In the genomic region with DNA sequence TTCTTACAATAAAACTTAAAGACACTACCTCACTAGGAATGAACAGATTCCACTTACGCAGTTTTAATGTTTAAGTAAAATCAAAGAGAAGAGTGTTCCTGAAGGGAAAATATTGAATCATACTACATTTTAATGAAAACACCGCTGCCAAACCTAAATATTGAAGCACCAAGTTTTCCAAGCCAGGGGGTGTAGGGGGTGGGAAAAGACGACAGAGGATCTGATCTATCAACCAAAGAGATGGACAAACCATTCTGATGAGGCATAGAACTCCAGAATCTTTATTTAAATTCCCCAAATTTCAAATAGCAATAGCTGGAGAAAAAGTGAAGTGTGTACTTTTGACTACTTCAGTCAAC, we compare ENCODE assay signal across 8 cellular contexts. TPM values are rescaled to one million over a fixed set of nuclear protein-coding genes. Genes with fewer than 3 reads are reported as not detected.
A peak's percentile ranks its signal among the peaks of the same experiment; 100 is the strongest.
DNase-seq lines count a peak whose midpoint lies in the region; ATAC-seq and TF ChIP-seq lines count a peak whose summit lies in the region.

No MANE protein-coding gene starts in this region.

- H2BK120ac ChIP-seq in mesendoderm (ENCODE audit: low read depth, low read length), result no peak overlapping the region

- peak overlapping the region; percentile 88 for H3K9ac ChIP-seq in mesendoderm (ENCODE audit: low read length)

- ATAC-seq in heart left ventricle (no peak), GM18498 (IDR thresholded peaks at IDR 0.05; ENCODE audit: unreplicated experiment) (no peak)

- peak overlapping the region; percentile 47 to 88 (median 74) for H3K4me3 ChIP-seq in heart left ventricle
- H3K4me3 ChIP-seq in brain microvascular endothelial cell (ENCODE audit: low read depth, low read length), result peak overlapping the region; percentile 78
- H3K4me3 ChIP-seq in mesendoderm (ENCODE audit: low read length), result peak overlapping the region; percentile 89
- H3K4me3 ChIP-seq in uterus, result peak overlapping the region; percentile 86

- peak overlapping the region; percentile 93 for H3K56ac ChIP-seq in mesendoderm (ENCODE audit: low read length)

- in situ Hi-C loops in brain microvascular endothelial cell (cut with HindIII; ENCODE audit: low pct_ligation_motif_present, low sequenced_read_pairs), result no loop called here

- H2BK5ac ChIP-seq in mesendoderm (ENCODE audit: low read length), result no peak overlapping the region

- intact Hi-C loops in heart left ventricle (cut with DNase I) (loop anchor here in 8 of 10 donors (5.0 to 10.0 kb wide), 6 partner anchors 33 to 143 kb away; no protein-coding TSS in a partner anchor), cardiac septum (cut with DNase I) (loop anchor here (2.0 to 5.0 kb wide), 2 partner anchors 32 to 103 kb away; no protein-coding TSS in a partner anchor), uterus (cut with DNase I; ENCODE audit: low total_unique reads) (loop anchor here (5.0 kb wide), 1 partner anchor 38 kb away; no protein-coding TSS in a partner anchor)

- no peak overlapping the region for H4K8ac ChIP-seq in mesendoderm (ENCODE audit: low read depth, low read length)

- H3K23ac ChIP-seq in mesendoderm (ENCODE audit: low read length), result no peak overlapping the region

- H3K4me1 ChIP-seq in heart left ventricle, result peaks cover 4 to 59% (median 23%) of the 10 kb centered on the region in 12 donors
- no peaks in the 10 kb centered on the region for H3K4me1 ChIP-seq in mesendoderm (ENCODE audit: control insufficient read depth, low read depth, low read length)
- peaks cover 9 to 11% of the 10 kb centered on the region in 2 donors for H3K4me1 ChIP-seq in uterus

- H3K9me3 ChIP-seq in heart left ventricle (no peaks in the 10 kb centered on the region), uterus (no peaks in the 10 kb centered on the region)

- no peak overlapping the region for H3K18ac ChIP-seq in mesendoderm (ENCODE audit: low read length)

- H3K79me1 ChIP-seq in mesendoderm (ENCODE audit: low read length), result peaks cover 4% of the 10 kb centered on the region

- peak overlapping the region; percentile 89 to 97 (median 95) for H3K27ac ChIP-seq in heart left ventricle
- H3K27ac ChIP-seq in brain microvascular endothelial cell, result peak overlapping the region; percentile 94
- peak overlapping the region; percentile 100 for H3K27ac ChIP-seq in mesendoderm (ENCODE audit: low read depth, low read length)
- peak overlapping the region; percentile 94 to 100 for H3K27ac ChIP-seq in uterus

- H4K5ac ChIP-seq in mesendoderm (ENCODE audit: low read length), result no peak overlapping the region

- H3K4ac ChIP-seq in mesendoderm (ENCODE audit: low read depth, low read length), result no peak overlapping the region

- TF ChIP-seq POLR2A in heart left ventricle (IDR thresholded peaks at IDR 0.05) (no peak), uterus (IDR thresholded peaks at IDR 0.05) (no peak)

- no peak overlapping the region for H2AK5ac ChIP-seq in mesendoderm (ENCODE audit: low read length)

- peak overlapping the region; percentile 81 for H3K4me2 ChIP-seq in mesendoderm (ENCODE audit: low read length)

- H3K36me3 ChIP-seq in heart left ventricle (peaks cover 0 to 7% (median 0%) of the 10 kb centered on the region in 9 donors), brain microvascular endothelial cell (replicated peaks) (no peaks in the 10 kb centered on the region), mesendoderm (ENCODE audit: control insufficient read depth, insufficient read depth, low read length) (no peaks in the 10 kb centered on the region), uterus (no peaks in the 10 kb centered on the region)

- peaks cover 37% of the 10 kb centered on the region for H3K79me2 ChIP-seq in mesendoderm (ENCODE audit: control insufficient read depth, insufficient read depth, low read length)

- WGBS in heart left ventricle, 4 donors, result 19 to 24% (median 19%) methylated on average over 3 of the region's 3 CpGs
- WGBS in mesendoderm (ENCODE audit: extremely low coverage, insufficient coverage, low lambda C conversion rate), result no CpG with 5 or more reads among the region's 3 CpGs

- DNase-seq in heart left ventricle (no peak), cardiac septum (ENCODE audit: low spot score) (no peak), brain microvascular endothelial cell (peak; percentile 8), mesendoderm (no peak), uterus (no peak), NCI-H526 (lab: John Stamatoyannopoulos, UW) (no peak), midbrain (lab: John Stamatoyannopoulos, UW) (no peak)

- no peak overlapping the region for H2BK15ac ChIP-seq in mesendoderm (replicated peaks; ENCODE audit: low read depth)

- no peak for TF ChIP-seq CTCF in heart left ventricle (IDR thresholded peaks at IDR 0.05)
- TF ChIP-seq CTCF in brain microvascular endothelial cell (IDR thresholded peaks at IDR 0.05; ENCODE audit: low read depth, low read length, missing control alignments), result no peak
- no peak for TF ChIP-seq CTCF in uterus (IDR thresholded peaks at IDR 0.05)

- H3K27me3 ChIP-seq in heart left ventricle (no peaks in the 10 kb centered on the region), brain microvascular endothelial cell (replicated peaks) (no peaks in the 10 kb centered on the region), mesendoderm (ENCODE audit: insufficient read depth, low read length, poor library complexity) (no peaks in the 10 kb centered on the region), uterus (no peaks in the 10 kb centered on the region)

RNA-seq across cellular contexts. Expression of a gene that starts 1.2 kb away (rescaled TPM):
- total RNA-seq in heart left ventricle (10 to 100 TPM; 18.5 to 54.9 (median 36.5) TPM), cardiac septum (42.3 TPM), uterus (10 to 100 TPM; 17.9 to 97.7 (median 26.7) TPM)
- polyA plus RNA-seq in heart left ventricle, result 10 to 100 TPM in 1 of 2 donors, 1 to 10 TPM in 1; 5.0 to 11.3 TPM
- 9.3 TPM for polyA plus RNA-seq in mesendoderm (2013, experiment 1 of 2)
- polyA plus RNA-seq in mesendoderm (2013, experiment 2 of 2), result 9.0 TPM

RNA-seq across cellular contexts. Expression of a gene that starts 49.7 kb away (rescaled TPM):
- total RNA-seq in heart left ventricle (1 to 10 TPM; 1.2 to 6.1 (median 2.6) TPM), cardiac septum (1.8 TPM), uterus (1 to 10 TPM in 2 of 4 donors, under 1 TPM in 2; 0.51 to 4.1 (median 1.6) TPM)
- polyA plus RNA-seq in heart left ventricle, result 1 to 10 TPM; 2.6 to 3.3 TPM
- polyA plus RNA-seq in mesendoderm (2013, experiment 1 of 2), result 6.1 TPM
- polyA plus RNA-seq in mesendoderm (2013, experiment 2 of 2), result 6.4 TPM
